ENCODE assay signal across 2 cellular contexts in the genomic region with DNA sequence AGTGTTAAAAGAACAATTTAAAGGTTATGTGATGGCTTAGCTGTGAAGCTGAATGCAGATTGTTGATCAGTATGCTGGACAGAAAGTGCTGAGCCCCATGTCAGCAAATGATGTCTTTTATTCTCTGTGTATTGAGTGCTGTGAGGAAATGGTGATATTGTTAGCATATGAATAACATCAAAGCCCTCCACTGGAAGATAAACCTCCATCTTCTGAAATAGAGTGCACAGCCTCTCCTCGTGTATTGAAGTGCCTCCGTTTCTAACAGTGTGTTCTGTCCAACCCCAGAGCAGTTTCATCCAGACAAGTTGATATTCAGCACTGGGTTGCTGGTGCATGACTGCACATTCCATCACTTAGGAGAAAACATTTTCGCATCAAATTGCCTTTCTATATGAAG.
TF ChIP-seq lines count a peak whose summit lies in the region.

No MANE protein-coding gene starts in this region.

TF ChIP-seq in IMR-90, 13 proteins besides CTCF, POLR2A, EP300 and RAD21 (continued from another document):
- TF ChIP-seq, protein P1, sequence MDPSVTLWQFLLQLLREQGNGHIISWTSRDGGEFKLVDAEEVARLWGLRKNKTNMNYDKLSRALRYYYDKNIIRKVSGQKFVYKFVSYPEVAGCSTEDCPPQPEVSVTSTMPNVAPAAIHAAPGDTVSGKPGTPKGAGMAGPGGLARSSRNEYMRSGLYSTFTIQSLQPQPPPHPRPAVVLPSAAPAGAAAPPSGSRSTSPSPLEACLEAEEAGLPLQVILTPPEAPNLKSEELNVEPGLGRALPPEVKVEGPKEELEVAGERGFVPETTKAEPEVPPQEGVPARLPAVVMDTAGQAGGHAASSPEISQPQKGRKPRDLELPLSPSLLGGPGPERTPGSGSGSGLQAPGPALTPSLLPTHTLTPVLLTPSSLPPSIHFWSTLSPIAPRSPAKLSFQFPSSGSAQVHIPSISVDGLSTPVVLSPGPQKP (IDR thresholded peaks at IDR 0.05; ENCODE audit: borderline replicate concordance, low read depth, low read length) = no peak

TF ChIP-seq in SK-N-SH, 30 proteins besides CTCF, POLR2A, EP300 and RAD21 (continued from another document):
- TF ChIP-seq, protein P2, sequence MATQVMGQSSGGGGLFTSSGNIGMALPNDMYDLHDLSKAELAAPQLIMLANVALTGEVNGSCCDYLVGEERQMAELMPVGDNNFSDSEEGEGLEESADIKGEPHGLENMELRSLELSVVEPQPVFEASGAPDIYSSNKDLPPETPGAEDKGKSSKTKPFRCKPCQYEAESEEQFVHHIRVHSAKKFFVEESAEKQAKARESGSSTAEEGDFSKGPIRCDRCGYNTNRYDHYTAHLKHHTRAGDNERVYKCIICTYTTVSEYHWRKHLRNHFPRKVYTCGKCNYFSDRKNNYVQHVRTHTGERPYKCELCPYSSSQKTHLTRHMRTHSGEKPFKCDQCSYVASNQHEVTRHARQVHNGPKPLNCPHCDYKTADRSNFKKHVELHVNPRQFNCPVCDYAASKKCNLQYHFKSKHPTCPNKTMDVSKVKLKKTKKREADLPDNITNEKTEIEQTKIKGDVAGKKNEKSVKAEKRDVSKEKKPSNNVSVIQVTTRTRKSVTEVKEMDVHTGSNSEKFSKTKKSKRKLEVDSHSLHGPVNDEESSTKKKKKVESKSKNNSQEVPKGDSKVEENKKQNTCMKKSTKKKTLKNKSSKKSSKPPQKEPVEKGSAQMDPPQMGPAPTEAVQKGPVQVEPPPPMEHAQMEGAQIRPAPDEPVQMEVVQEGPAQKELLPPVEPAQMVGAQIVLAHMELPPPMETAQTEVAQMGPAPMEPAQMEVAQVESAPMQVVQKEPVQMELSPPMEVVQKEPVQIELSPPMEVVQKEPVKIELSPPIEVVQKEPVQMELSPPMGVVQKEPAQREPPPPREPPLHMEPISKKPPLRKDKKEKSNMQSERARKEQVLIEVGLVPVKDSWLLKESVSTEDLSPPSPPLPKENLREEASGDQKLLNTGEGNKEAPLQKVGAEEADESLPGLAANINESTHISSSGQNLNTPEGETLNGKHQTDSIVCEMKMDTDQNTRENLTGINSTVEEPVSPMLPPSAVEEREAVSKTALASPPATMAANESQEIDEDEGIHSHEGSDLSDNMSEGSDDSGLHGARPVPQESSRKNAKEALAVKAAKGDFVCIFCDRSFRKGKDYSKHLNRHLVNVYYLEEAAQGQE (IDR thresholded peaks at IDR 0.05; ENCODE audit: low read depth, low read length) = peak; percentile 35; the same call in 1 of the 2 replicates
